26 cellular contexts compared by ENCODE assay signal in the genomic region with DNA sequence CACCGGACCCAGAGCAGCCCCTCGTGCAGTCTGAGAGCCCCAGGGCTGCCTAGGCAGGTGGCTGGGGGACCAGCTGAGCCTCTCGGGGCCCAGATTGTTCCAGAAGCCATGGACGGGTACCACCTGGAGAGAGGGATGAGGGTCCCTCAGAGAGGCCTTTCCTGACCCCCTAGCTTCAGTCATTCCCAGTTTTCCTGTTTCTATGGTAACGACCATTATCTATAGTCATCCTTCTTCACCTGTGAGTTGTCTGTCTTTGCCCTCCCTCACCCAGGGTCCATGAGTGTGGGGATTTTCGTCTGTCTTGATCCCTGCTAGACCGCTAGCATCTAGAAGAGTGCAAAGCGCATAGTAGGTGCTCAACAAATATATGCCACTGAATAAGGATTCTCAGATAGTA.
"Had no signal": no experiment of that assay in that cellular context is flagged by ENCODE, and none has a peak within 500 bp of the region (broad histone marks: within the 10 kb centered on the region; RNA-seq: fewer than 3 reads in every experiment).

No MANE protein-coding gene starts in this region.

- ATAC-seq: effector memory CD8-positive, alpha-beta T cell; heart left ventricle; natural killer cell; psoas muscle; stimulated activated memory B cell treated with anti-CD40 and anti-IgM and Interleukin-4, amounts not matched to agents 10 μg/mL and 1 μg/mL and 100 μg/mL, for 72 hours; stimulated activated naive CD8-positive, alpha-beta T cell treated with anti-CD3 and anti-CD28 coated beads, Interleukin-15, amount 100 ng/mL, for 72 hours had no signal

- H3K4me1 Mint-ChIP-seq: activated naive CD8-positive, alpha-beta T cell treated with anti-CD3 and anti-CD28 coated beads, Interleukin-2, amount 10 ng/mL, durations not matched to agents 7 days and 5 days had no signal

- H3K9me3 ChIP-seq: ascending aorta, psoas muscle, sigmoid colon, uterus had no signal

- H3K4me3 ChIP-seq: ascending aorta, heart left ventricle, psoas muscle, sigmoid colon, uterus had no signal

- H3K27ac ChIP-seq: ascending aorta, brain microvascular endothelial cell, heart left ventricle, parathyroid adenoma, psoas muscle, sigmoid colon, uterus had no signal

- FAIRE-seq: endothelial cell of umbilical vein, small intestine had no signal

- H3K27ac Mint-ChIP-seq: activated naive CD4-positive, alpha-beta T cell treated with anti-CD3 and anti-CD28 coated beads, Interleukin-2, amount 10 ng/mL, durations not matched to agents 7 days and 5 days; activated naive CD8-positive, alpha-beta T cell treated with anti-CD3 and anti-CD28 coated beads, Interleukin-2, amount 10 ng/mL, durations not matched to agents 7 days and 5 days; effector memory CD8-positive, alpha-beta T cell; natural killer cell; stimulated activated memory B cell treated with anti-CD40 and anti-IgM and Interleukin-4, amounts not matched to agents 10 μg/mL and 1 μg/mL and 100 μg/mL, for 72 hours; type B pancreatic cell had no signal

- H3K36me3 ChIP-seq: ascending aorta, brain microvascular endothelial cell, heart left ventricle, sigmoid colon, uterus had no signal

- H3K9ac ChIP-seq: parathyroid adenoma had no signal

- DNase-seq: activated CD4-positive, alpha-beta T cell treated with anti-CD3 and anti-CD28 coated beads for 4 hours; activated CD4-positive, alpha-beta T cell treated with anti-CD3 and anti-CD28 coated beads, Interleukin-2, amount 50 U/mL, for 48 hours; activated CD8-positive, alpha-beta memory T cell treated with anti-CD3 and anti-CD28 coated beads for 24 hours; activated gamma-delta T cell; activated naive CD4-positive, alpha-beta T cell treated with anti-CD3 and anti-CD28 coated beads, Interleukin-2, amount 10 ng/mL, durations not matched to agents 7 days and 5 days; activated naive CD8-positive, alpha-beta T cell treated with anti-CD3 and anti-CD28 coated beads, Interleukin-2, amount 10 ng/mL, durations not matched to agents 7 days and 5 days; brain microvascular endothelial cell; cortex of kidney; effector memory CD8-positive, alpha-beta T cell; heart left ventricle; natural killer cell; occipital lobe; psoas muscle; sigmoid colon; small intestine; stimulated activated CD4-positive, alpha-beta T cell treated with anti-CD3 and anti-CD28 coated beads, Interleukin-1b, Interleukin-23, amount 100 ng/mL, for 48 hours; stimulated activated CD4-positive, alpha-beta T cell treated with anti-CD3 and anti-CD28 coated beads, Interleukin-4, amount 100 ng/mL, for 4 hours; stimulated activated CD8-positive, alpha-beta memory T cell treated with anti-CD3 and anti-CD28 coated beads, Interleukin-4, amount 100 ng/mL, for 48 hours; stimulated activated naive CD8-positive, alpha-beta T cell treated with anti-CD3 and anti-CD28 coated beads, Interleukin-15, amount 100 ng/mL, for 72 hours; T-helper 1 cell; uterus had no signal

- H3K36me3 Mint-ChIP-seq: activated naive CD4-positive, alpha-beta T cell treated with anti-CD3 and anti-CD28 coated beads, Interleukin-2, amount 10 ng/mL, durations not matched to agents 7 days and 5 days; activated naive CD8-positive, alpha-beta T cell treated with anti-CD3 and anti-CD28 coated beads, Interleukin-2, amount 10 ng/mL, durations not matched to agents 7 days and 5 days; natural killer cell; stimulated activated memory B cell treated with anti-CD40 and anti-IgM and Interleukin-4, amounts not matched to agents 10 μg/mL and 1 μg/mL and 100 μg/mL, for 72 hours; type B pancreatic cell had no signal

- H3K4me3 Mint-ChIP-seq: activated naive CD4-positive, alpha-beta T cell treated with anti-CD3 and anti-CD28 coated beads, Interleukin-2, amount 10 ng/mL, durations not matched to agents 7 days and 5 days; activated naive CD8-positive, alpha-beta T cell treated with anti-CD3 and anti-CD28 coated beads, Interleukin-2, amount 10 ng/mL, durations not matched to agents 7 days and 5 days; effector memory CD8-positive, alpha-beta T cell; natural killer cell; stimulated activated memory B cell treated with anti-CD40 and anti-IgM and Interleukin-4, amounts not matched to agents 10 μg/mL and 1 μg/mL and 100 μg/mL, for 72 hours; stimulated activated naive CD8-positive, alpha-beta T cell treated with anti-CD3 and anti-CD28 coated beads, Interleukin-15, amount 100 ng/mL, for 72 hours; type B pancreatic cell had no signal

- H3K4me1 ChIP-seq: parathyroid adenoma, psoas muscle had no signal

- H3K79me2 ChIP-seq: parathyroid adenoma had no signal

- H3K27me3 ChIP-seq: ascending aorta, brain microvascular endothelial cell, sigmoid colon, uterus had no signal

- H3K9me3 Mint-ChIP-seq: activated naive CD4-positive, alpha-beta T cell treated with anti-CD3 and anti-CD28 coated beads, Interleukin-2, amount 10 ng/mL, durations not matched to agents 7 days and 5 days; activated naive CD8-positive, alpha-beta T cell treated with anti-CD3 and anti-CD28 coated beads, Interleukin-2, amount 10 ng/mL, durations not matched to agents 7 days and 5 days; effector memory CD8-positive, alpha-beta T cell; natural killer cell; stimulated activated memory B cell treated with anti-CD40 and anti-IgM and Interleukin-4, amounts not matched to agents 10 μg/mL and 1 μg/mL and 100 μg/mL, for 72 hours; stimulated activated naive CD8-positive, alpha-beta T cell treated with anti-CD3 and anti-CD28 coated beads, Interleukin-15, amount 100 ng/mL, for 72 hours; type B pancreatic cell had no signal

- H2AFZ ChIP-seq: parathyroid adenoma had no signal
